Comparison of ENCODE assay signal across 8 cellular contexts in genomic region chr11:74453373-74453975, GRCh38. TPM values are rescaled to one million over a fixed set of nuclear protein-coding genes. Genes with fewer than 3 reads are reported as not detected.
DNase-seq lines count a peak whose midpoint lies in the region; ATAC-seq and TF ChIP-seq lines count a peak whose summit lies in the region.

No MANE protein-coding gene starts in this region.

- peak; percentile 61 for DNase-seq in Daoy (ENCODE audit: low read depth)
- peak; percentile 49 for DNase-seq in MG63
- peak; percentile 7 to 39 for DNase-seq in SJSA1 (ENCODE audit: low read depth in 1 of 2, low spot score in 2 of 2)
- peak; percentile 85 for DNase-seq in activated effector memory CD4-positive, alpha-beta T cell treated with anti-CD3 and anti-CD28 coated beads, Interleukin-2, amount 50 U/mL, for 16 hours
- DNase-seq in glutamatergic neuron, result peak; percentile 75
- peak; percentile 36 for DNase-seq in pulmonary artery endothelial cell (ENCODE audit: low read depth, low spot score)

- H3K27ac Mint-ChIP-seq in glutamatergic neuron (ENCODE audit: unreplicated experiment), result no peak overlapping the region

- peak; percentile 79 for TF ChIP-seq CTCF in glutamatergic neuron (IDR thresholded peaks at IDR 0.05; ENCODE audit: partially characterized antibody, unreplicated experiment)

- no peaks in the 10 kb centered on the region for H3K27me3 Mint-ChIP-seq in glutamatergic neuron (ENCODE audit: unreplicated experiment)

- H3K36me3 ChIP-seq in MG63 (no peaks in the 10 kb centered on the region), SJSA1 (no peaks in the 10 kb centered on the region)

- H3K9me3 Mint-ChIP-seq in glutamatergic neuron (ENCODE audit: unreplicated experiment), result peaks cover 1% of the 10 kb centered on the region

- no peak for ATAC-seq in HG03280 (IDR thresholded peaks at IDR 0.05; ENCODE audit: unreplicated experiment)
- no peak for ATAC-seq in GM19452 (IDR thresholded peaks at IDR 0.05; ENCODE audit: unreplicated experiment)

- H3K4me1 Mint-ChIP-seq in glutamatergic neuron (ENCODE audit: low read depth, unreplicated experiment), result peaks cover 6% of the 10 kb centered on the region

- no peaks in the 10 kb centered on the region for H3K4me1 ChIP-seq in SJSA1 (replicated peaks)

- H3K27me3 ChIP-seq in MG63, result no peaks in the 10 kb centered on the region
- no peaks in the 10 kb centered on the region for H3K27me3 ChIP-seq in SJSA1 (replicated peaks)

- no peak overlapping the region for H3K27ac ChIP-seq in SJSA1

- no peaks in the 10 kb centered on the region for H3K36me3 Mint-ChIP-seq in glutamatergic neuron (ENCODE audit: unreplicated experiment)

- no peak overlapping the region for H3K4me3 Mint-ChIP-seq in glutamatergic neuron (ENCODE audit: unreplicated experiment)

- no peak overlapping the region for H3K4me3 ChIP-seq in MG63
- no peak overlapping the region for H3K4me3 ChIP-seq in SJSA1

- H3K9me3 ChIP-seq in MG63 (no peaks in the 10 kb centered on the region), SJSA1 (replicated peaks) (no peaks in the 10 kb centered on the region)

RNA-seq across cellular contexts. Expression of gene KCNE3, which starts 13.9 kb away (rescaled TPM):
- 0.06 TPM in 2 replicates for total RNA-seq in Daoy (2014; rRNA removed; shearing (Covaris generic))
- total RNA-seq in MG63 (2014; rRNA removed; shearing (Covaris generic); ENCODE audit: low replicate concordance), result 1.1 and 2.9 TPM in 2 replicates
- not detected in 2 replicates for total RNA-seq in SJSA1 (2014; rRNA removed; shearing (Covaris generic))
- total RNA-seq in glutamatergic neuron (ENCODE audit: unreplicated experiment) (not detected), pulmonary artery endothelial cell (0.40 and 1.7 TPM in 2 replicates)

RNA-seq across cellular contexts. Expression of gene LIPT2, which starts 40.0 kb away (rescaled TPM):
- total RNA-seq in Daoy (2014; rRNA removed; shearing (Covaris generic)), result 6.6 and 8.3 TPM in 2 replicates
- total RNA-seq in MG63 (2014; rRNA removed; shearing (Covaris generic); ENCODE audit: low replicate concordance), result 2.1 and 5.3 TPM in 2 replicates
- total RNA-seq in SJSA1 (2014; rRNA removed; shearing (Covaris generic)), result 2.3 and 2.4 TPM in 2 replicates
- 2.5 TPM for total RNA-seq in glutamatergic neuron (ENCODE audit: unreplicated experiment)
- total RNA-seq in pulmonary artery endothelial cell, result 1.5 and 3.0 TPM in 2 replicates

RNA-seq across cellular contexts. Expression of gene PGM2L1, which starts 55.2 kb away (rescaled TPM):
- total RNA-seq in Daoy (2014; rRNA removed; shearing (Covaris generic)), result 8.1 and 10.1 TPM in 2 replicates
- 0.39 and 0.92 TPM in 2 replicates for total RNA-seq in MG63 (2014; rRNA removed; shearing (Covaris generic); ENCODE audit: low replicate concordance)
- 2.0 and 2.7 TPM in 2 replicates for total RNA-seq in SJSA1 (2014; rRNA removed; shearing (Covaris generic))
- total RNA-seq in glutamatergic neuron (ENCODE audit: unreplicated experiment) (97.2 TPM), pulmonary artery endothelial cell (29.6 and 32.2 TPM in 2 replicates)

Comparison
In these comparisons a context has a peak if more than half of its experiments do, and no peak if none do; other contexts are left out.
1. DNase-seq: peak in every context shown above with its lines; median percentile 85 in activated effector memory CD4-positive, alpha-beta T cell treated with anti-CD3 and anti-CD28 coated beads, Interleukin-2, amount 50 U/mL, for 16 hours; 75 in glutamatergic neuron; 61 in Daoy; 49 in MG63; 36 in pulmonary artery endothelial cell; 23 in SJSA1.